1 cellular context compared by ENCODE assay signal in the genomic region with DNA sequence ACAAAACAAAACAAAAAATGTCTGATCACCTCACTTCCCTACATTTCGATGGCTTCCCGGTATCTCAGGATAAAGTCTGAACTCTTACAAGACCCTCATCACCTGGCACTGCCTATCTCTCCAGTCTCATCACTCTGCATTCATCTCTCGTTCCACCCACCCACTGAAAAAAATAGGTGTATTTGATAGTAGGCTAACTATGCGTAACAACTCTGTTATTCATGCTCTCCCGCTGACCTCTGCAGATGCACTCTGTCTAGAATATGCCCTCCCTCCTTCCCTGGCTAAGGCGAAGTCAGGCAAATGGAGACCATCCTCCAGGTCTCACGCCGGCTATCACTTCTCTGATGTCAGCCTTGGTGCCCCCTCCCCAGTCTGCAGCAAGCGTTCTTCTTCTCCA.
TF ChIP-seq lines count a peak whose summit lies in the region.

No MANE protein-coding gene starts in this region.

TF ChIP-seq in IMR-90, 13 proteins besides CTCF, POLR2A, EP300 and RAD21 (continued from another document):
- TF ChIP-seq CHD1 (IDR thresholded peaks at IDR 0.05; ENCODE audit: low read depth, low read length) = no peak
- no peak for TF ChIP-seq NFE2L2 (IDR thresholded peaks at IDR 0.05; ENCODE audit: low read depth, low read length)
- no peak for TF ChIP-seq SMC3 (IDR thresholded peaks at IDR 0.05; ENCODE audit: low read depth, low read length)
- no peak for TF ChIP-seq MAFK (IDR thresholded peaks at IDR 0.05; ENCODE audit: low read depth, low read length)
- TF ChIP-seq MXI1 (IDR thresholded peaks at IDR 0.05; ENCODE audit: borderline replicate concordance, low read depth, low read length) = no peak
- TF ChIP-seq RCOR1 (IDR thresholded peaks at IDR 0.05; ENCODE audit: insufficient replicate concordance, low read length) = no peak
- no peak for TF ChIP-seq BHLHE40 (IDR thresholded peaks at IDR 0.05; ENCODE audit: low read depth, low read length)
- TF ChIP-seq, protein P1, sequence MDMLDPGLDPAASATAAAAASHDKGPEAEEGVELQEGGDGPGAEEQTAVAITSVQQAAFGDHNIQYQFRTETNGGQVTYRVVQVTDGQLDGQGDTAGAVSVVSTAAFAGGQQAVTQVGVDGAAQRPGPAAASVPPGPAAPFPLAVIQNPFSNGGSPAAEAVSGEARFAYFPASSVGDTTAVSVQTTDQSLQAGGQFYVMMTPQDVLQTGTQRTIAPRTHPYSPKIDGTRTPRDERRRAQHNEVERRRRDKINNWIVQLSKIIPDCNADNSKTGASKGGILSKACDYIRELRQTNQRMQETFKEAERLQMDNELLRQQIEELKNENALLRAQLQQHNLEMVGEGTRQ (IDR thresholded peaks at IDR 0.05; ENCODE audit: low read depth, low read length) = no peak
- TF ChIP-seq CEBPB (IDR thresholded peaks at IDR 0.05; ENCODE audit: low read depth, low read length) = no peak
- TF ChIP-seq, protein P2, sequence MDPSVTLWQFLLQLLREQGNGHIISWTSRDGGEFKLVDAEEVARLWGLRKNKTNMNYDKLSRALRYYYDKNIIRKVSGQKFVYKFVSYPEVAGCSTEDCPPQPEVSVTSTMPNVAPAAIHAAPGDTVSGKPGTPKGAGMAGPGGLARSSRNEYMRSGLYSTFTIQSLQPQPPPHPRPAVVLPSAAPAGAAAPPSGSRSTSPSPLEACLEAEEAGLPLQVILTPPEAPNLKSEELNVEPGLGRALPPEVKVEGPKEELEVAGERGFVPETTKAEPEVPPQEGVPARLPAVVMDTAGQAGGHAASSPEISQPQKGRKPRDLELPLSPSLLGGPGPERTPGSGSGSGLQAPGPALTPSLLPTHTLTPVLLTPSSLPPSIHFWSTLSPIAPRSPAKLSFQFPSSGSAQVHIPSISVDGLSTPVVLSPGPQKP (IDR thresholded peaks at IDR 0.05; ENCODE audit: borderline replicate concordance, low read depth, low read length) = no peak
- no peak for TF ChIP-seq FOS (IDR thresholded peaks at IDR 0.05; ENCODE audit: low read depth, low read length)
